17 cellular contexts compared by ENCODE assay signal in genomic region chr16:11581677-11582076, GRCh38. TPM values are rescaled to one million over a fixed set of nuclear protein-coding genes. Genes with fewer than 3 reads are reported as not detected.
A peak's percentile ranks its signal among the peaks of the same experiment; 100 is the strongest.
DNase-seq lines count a peak whose midpoint lies in the region; ATAC-seq, FAIRE-seq and TF ChIP-seq lines count a peak whose summit lies in the region.
"Had no signal": no experiment of that assay in that cellular context is flagged by ENCODE, and none has a peak within 500 bp of the region (broad histone marks: within the 10 kb centered on the region; RNA-seq: fewer than 3 reads in every experiment).

No MANE protein-coding gene starts in this region.

- H3K9me3 Mint-ChIP-seq in Calu3 (ENCODE audit: low read depth, unreplicated experiment) (no peaks in the 10 kb centered on the region), nephron progenitor cell (peaks cover 4% of the 10 kb centered on the region)
- H3K9me3 Mint-ChIP-seq in activated naive CD8-positive, alpha-beta T cell treated with anti-CD3 and anti-CD28 coated beads for 36 hours = peaks cover 1% of the 10 kb centered on the region

- H3K27ac ChIP-seq in HUES48 (ENCODE audit: low read depth, low read length) = peak overlapping the region; percentile 91
- H3K27ac ChIP-seq: cardiac muscle cell, SJCRH30, WERI-Rb-1 had no signal

- H3K27ac Mint-ChIP-seq in Calu3 (ENCODE audit: unreplicated experiment) = peak overlapping the region; percentile 80
- peak overlapping the region; percentile 81 for H3K27ac Mint-ChIP-seq in activated naive CD8-positive, alpha-beta T cell treated with anti-CD3 and anti-CD28 coated beads for 36 hours
- no peak overlapping the region for H3K27ac Mint-ChIP-seq in nephron progenitor cell

- no peak for ATAC-seq in GM21515 (IDR thresholded peaks at IDR 0.05; ENCODE audit: unreplicated experiment)
- no peak for ATAC-seq in HG03025 (IDR thresholded peaks at IDR 0.05; ENCODE audit: low FRiP score, unreplicated experiment)
- ATAC-seq: left lobe of liver had no signal

- H3K4me1 ChIP-seq in HUES48 (ENCODE audit: control insufficient read depth, insufficient read depth, low read length) = peaks cover 50% of the 10 kb centered on the region

- intact Hi-C loops in Calu3 (cut with micrococcal nuclease; ENCODE audit: unreplicated experiment) = loop anchor here (5.0 kb wide), 1 partner anchor 174 kb away; no protein-coding TSS in a partner anchor

- no peaks in the 10 kb centered on the region for H3K27me3 Mint-ChIP-seq in Calu3 (ENCODE audit: unreplicated experiment)
- no peaks in the 10 kb centered on the region for H3K27me3 Mint-ChIP-seq in activated naive CD8-positive, alpha-beta T cell treated with anti-CD3 and anti-CD28 coated beads for 36 hours
- peaks cover 14% of the 10 kb centered on the region for H3K27me3 Mint-ChIP-seq in nephron progenitor cell (ENCODE audit: low read depth, poor library complexity)

- TF ChIP-seq CTCF in Calu3 (IDR thresholded peaks at IDR 0.05; ENCODE audit: unreplicated experiment) (no peak), nephron progenitor cell (IDR thresholded peaks at IDR 0.05) (no peak)

- H3K27me3 ChIP-seq in HUES48 (ENCODE audit: control insufficient read depth, insufficient read depth, low read length) = peaks cover 28% of the 10 kb centered on the region
- H3K27me3 ChIP-seq: cardiac muscle cell, SJCRH30 had no signal

- 0 out of 2 replicates have a peak overlapping the region, but pooled peaks have one; percentile 18 for H3K9ac ChIP-seq in HUES48 (ENCODE audit: low read depth, low read length)

- H3K36me3 Mint-ChIP-seq in Calu3 (ENCODE audit: insufficient read depth, unreplicated experiment) (peaks cover 99% of the 10 kb centered on the region), nephron progenitor cell (ENCODE audit: low read depth) (peaks cover 13% of the 10 kb centered on the region)
- peaks cover 59% of the 10 kb centered on the region for H3K36me3 Mint-ChIP-seq in activated naive CD8-positive, alpha-beta T cell treated with anti-CD3 and anti-CD28 coated beads for 36 hours

- no peaks in the 10 kb centered on the region for H3K9me3 ChIP-seq in HUES48 (ENCODE audit: control insufficient read depth, insufficient read depth, low read length)
- H3K9me3 ChIP-seq: Caco-2, SJCRH30 had no signal

- FAIRE-seq in GM12892 (lab: Jason Lieb, UNC) = no peak
- FAIRE-seq: endothelial cell of umbilical vein had no signal

- no TSS peak for BruUV-seq in Calu3 (replicated peaks; lab: Mats Ljungman, UMichigan)

- H3K4me3 Mint-ChIP-seq in Calu3 (ENCODE audit: low read depth, unreplicated experiment) (peak overlapping the region; percentile 77), nephron progenitor cell (peak overlapping the region; percentile 48)
- H3K4me3 Mint-ChIP-seq in activated naive CD8-positive, alpha-beta T cell treated with anti-CD3 and anti-CD28 coated beads for 36 hours = peak overlapping the region; percentile 72

- H3K36me3 ChIP-seq in HUES48 (ENCODE audit: control insufficient read depth, insufficient read depth, low read length) = 0 out of 2 replicates have a peak, but pooled peaks cover 3% of the 10 kb centered on the region
- H3K36me3 ChIP-seq: cardiac muscle cell, SJCRH30, WERI-Rb-1 had no signal

- DNase-seq in Calu3 (no peak), nephron progenitor cell (no peak), GM12892 (ENCODE audit: insufficient read length) (no peak)
- DNase-seq in activated naive CD8-positive, alpha-beta T cell treated with anti-CD3 and anti-CD28 coated beads for 36 hours = no peak
- DNase-seq: activated effector memory CD4-positive, alpha-beta T cell treated with anti-CD3 and anti-CD28 coated beads, Interleukin-2, amount 50 U/mL, for 16 hours; Caco-2; head of caudate nucleus; NCI-H1694 treated with DMSO at 0.1 percent for 48 hours; SJCRH30; WERI-Rb-1 had no signal

- no peak for TF ChIP-seq POLR2A in GM12892 (IDR thresholded peaks at IDR 0.05; ENCODE audit: low read depth, low read length)

- H3K4me1 Mint-ChIP-seq in Calu3 (ENCODE audit: low read depth, unreplicated experiment) (peaks cover 59% of the 10 kb centered on the region), nephron progenitor cell (peaks cover 54% of the 10 kb centered on the region)
- peaks cover 73% of the 10 kb centered on the region for H3K4me1 Mint-ChIP-seq in activated naive CD8-positive, alpha-beta T cell treated with anti-CD3 and anti-CD28 coated beads for 36 hours

- CTCF ChIA-PET in Calu3 (lab: Charles Lee) = interaction anchor here (0.6 kb wide), 1 partner anchor 19 kb away, joined by 5 read pairs; no protein-coding TSS in a partner anchor

- H3K4me3 ChIP-seq in HUES48 (ENCODE audit: low read depth, low read length) = peak overlapping the region; percentile 72
- H3K4me3 ChIP-seq: cardiac muscle cell, SJCRH30, skin epidermis had no signal

RNA-seq across cellular contexts. Expression of gene LITAF, which starts 5.0 kb away (rescaled TPM):
- total RNA-seq in Calu3 (2022) = 328 and 443 TPM in 2 replicates
- total RNA-seq in activated naive CD8-positive, alpha-beta T cell treated with anti-CD3 and anti-CD28 coated beads for 36 hours = 100 to 1,000 TPM; 127 to 130 TPM
- polyA plus RNA-seq in GM12892 (2012; ENCODE audit: missing spikeins) = 138 TPM
